23 cellular contexts compared by ENCODE assay signal in the genomic region with DNA sequence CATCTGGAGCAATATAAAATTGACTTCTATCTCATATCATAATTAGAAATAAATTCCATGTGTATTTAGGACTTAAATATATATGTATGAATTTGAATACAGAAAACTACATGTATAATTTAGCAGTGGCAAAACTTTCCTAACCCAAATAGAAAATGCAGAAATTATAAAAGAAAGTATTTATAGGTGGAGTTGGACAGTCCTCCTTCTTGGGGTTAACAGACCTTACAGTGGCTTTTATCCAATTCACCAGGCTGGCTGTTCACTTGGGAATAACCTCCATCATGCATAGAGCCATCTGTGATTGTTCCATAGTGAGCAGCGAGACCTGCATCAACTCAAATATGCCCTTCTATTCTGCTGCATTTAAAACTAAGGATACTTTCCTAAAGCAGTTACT.
"Had no signal": no experiment of that assay in that cellular context is flagged by ENCODE, and none has a peak within 500 bp of the region (broad histone marks: within the 10 kb centered on the region; RNA-seq: fewer than 3 reads in every experiment).

No MANE protein-coding gene starts in this region.

- H3K9me3 Mint-ChIP-seq: activated CD8-positive, alpha-beta T cell treated with anti-CD3 and anti-CD28 coated beads for 36 hours; activated naive CD4-positive, alpha-beta T cell treated with anti-CD3 and anti-CD28 coated beads, Interleukin-2, amount 50 U/mL, for 24 hours; activated naive CD8-positive, alpha-beta T cell treated with anti-CD3 and anti-CD28 coated beads, Interleukin-2, amount 50 U/mL, for 24 hours; activated T-helper 1 cell treated with anti-CD3 and anti-CD28 coated beads, Interleukin-12 subunit alpha, Interleukin-12 subunit beta, Interleukin-2, Interleukin-4 antibody, amounts not matched to agents 30 ng/mL and 10 ng/mL and 1 ng/mL, durations not matched to agents 14 hours and 24 hours and 36 hours; central memory CD8-positive, alpha-beta T cell had no signal

- H3K27me3 Mint-ChIP-seq: activated CD8-positive, alpha-beta T cell treated with anti-CD3 and anti-CD28 coated beads for 36 hours; activated naive CD4-positive, alpha-beta T cell treated with anti-CD3 and anti-CD28 coated beads, Interleukin-2, amount 50 U/mL, for 24 hours; activated naive CD8-positive, alpha-beta T cell treated with anti-CD3 and anti-CD28 coated beads, Interleukin-2, amount 50 U/mL, for 24 hours; central memory CD8-positive, alpha-beta T cell had no signal

- H3K27ac Mint-ChIP-seq: activated CD8-positive, alpha-beta T cell treated with anti-CD3 and anti-CD28 coated beads for 36 hours; activated naive CD4-positive, alpha-beta T cell treated with anti-CD3 and anti-CD28 coated beads, Interleukin-2, amount 50 U/mL, for 24 hours; activated naive CD8-positive, alpha-beta T cell treated with anti-CD3 and anti-CD28 coated beads, Interleukin-2, amount 50 U/mL, for 24 hours; activated T-helper 1 cell treated with anti-CD3 and anti-CD28 coated beads, Interleukin-12 subunit alpha, Interleukin-12 subunit beta, Interleukin-2, Interleukin-4 antibody, amounts not matched to agents 30 ng/mL and 10 ng/mL and 1 ng/mL, durations not matched to agents 14 hours and 24 hours and 36 hours had no signal

- DNase-seq: activated CD4-positive, alpha-beta T cell treated with anti-CD3 and anti-CD28 coated beads, Interleukin-2, amount 50 U/mL, for 1 hour; activated CD4-positive, CD25-positive, alpha-beta regulatory T cell; activated CD8-positive, alpha-beta memory T cell treated with anti-CD3 and anti-CD28 coated beads, Interleukin-2, amount 50 U/mL, for 4 hours; activated CD8-positive, alpha-beta T cell treated with anti-CD3 and anti-CD28 coated beads for 36 hours; activated effector memory CD4-positive, alpha-beta T cell treated with Interleukin-2 at 50 U/mL for 16 hours; activated naive CD4-positive, alpha-beta T cell; activated naive CD8-positive, alpha-beta T cell treated with anti-CD3 and anti-CD28 coated beads, Interleukin-2, amount 50 U/mL, for 24 hours; amniotic stem cell; body of pancreas; MM.1S; NCI-H1105 treated with DMSO at 0.1 percent for 48 hours; NCI-H1436 treated with DMSO at 0.1 percent for 48 hours; NCI-H1930; NCI-H510A treated with DMSO at 0.1 percent for 48 hours; NCI-H69; NK-92 treated with Interleukin-12 subunit alpha and Interleukin-12 subunit beta, amount 100 ng/mL, for 24 hours; OCI-M1; RPMI8226; SK-N-SH; T-helper 1 cell had no signal

- H3K4me3 Mint-ChIP-seq: activated CD8-positive, alpha-beta T cell treated with anti-CD3 and anti-CD28 coated beads for 36 hours; activated naive CD4-positive, alpha-beta T cell treated with anti-CD3 and anti-CD28 coated beads, Interleukin-2, amount 50 U/mL, for 24 hours; activated naive CD8-positive, alpha-beta T cell treated with anti-CD3 and anti-CD28 coated beads, Interleukin-2, amount 50 U/mL, for 24 hours; activated T-helper 1 cell treated with anti-CD3 and anti-CD28 coated beads, Interleukin-12 subunit alpha, Interleukin-12 subunit beta, Interleukin-2, Interleukin-4 antibody, amounts not matched to agents 30 ng/mL and 10 ng/mL and 1 ng/mL, durations not matched to agents 14 hours and 24 hours and 36 hours; central memory CD8-positive, alpha-beta T cell had no signal
